ENCODE assay signal across 23 cellular contexts in the genomic region with DNA sequence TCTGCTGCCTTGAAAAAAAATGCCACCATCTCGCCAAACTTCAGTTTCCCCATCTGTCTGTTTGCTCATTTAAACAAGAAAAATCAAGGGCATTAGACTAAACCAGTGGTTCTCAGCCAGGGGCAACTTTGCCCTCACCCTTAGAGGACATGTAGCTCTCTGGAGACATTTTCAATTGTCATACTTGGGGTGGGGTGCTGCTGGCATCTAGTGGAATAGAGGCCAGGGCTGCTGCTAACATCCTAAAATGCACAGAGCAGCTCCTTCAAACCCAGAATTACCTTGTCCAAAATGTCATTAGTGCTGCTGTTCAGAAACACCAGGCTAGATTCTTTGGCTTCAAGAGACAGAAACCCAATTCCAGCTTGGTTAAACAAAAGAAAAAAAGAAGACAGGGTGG.
"Had no signal": no experiment of that assay in that cellular context is flagged by ENCODE, and none has a peak within 500 bp of the region (broad histone marks: within the 10 kb centered on the region; RNA-seq: fewer than 3 reads in every experiment).

No MANE protein-coding gene starts in this region.

- DNase-seq: activated B cell treated with CpG ODN at 0.5 μM for 24 hours; activated CD4-positive, alpha-beta T cell treated with anti-CD3 and anti-CD28 coated beads for 4 hours; activated CD4-positive, alpha-beta T cell treated with anti-CD3 and anti-CD28 coated beads, Interleukin-2, amount 50 U/mL, for 48 hours; activated CD8-positive, alpha-beta memory T cell treated with anti-CD3 and anti-CD28 coated beads, Interleukin-2, amount 50 U/mL, for 48 hours; activated naive CD4-positive, alpha-beta T cell treated with Interleukin-2 at 50 U/mL for 16 hours; activated naive CD8-positive, alpha-beta T cell treated with anti-CD3 and anti-CD28 coated beads for 36 hours; activated T-cell treated with anti-CD3 and anti-CD28 coated beads, Interleukin-2, amount 50 U/mL, for 4 hours; amniotic stem cell; endodermal cell; foreskin fibroblast; kidney; midbrain; ovary; stimulated activated CD4-positive, alpha-beta T cell treated with anti-CD3 and anti-CD28 coated beads, Interleukin-1b, Interleukin-23, amount 100 ng/mL, for 48 hours; T-helper 9 cell; transverse colon had no signal

- FAIRE-seq: kidney had no signal

- H3K27ac ChIP-seq: breast epithelium, coronary artery, epithelial cell of prostate, ovary, prostate gland, suprapubic skin, transverse colon, vagina had no signal

- H3K4me3 ChIP-seq: breast epithelium, coronary artery, ovary, prostate gland, suprapubic skin, transverse colon, vagina had no signal

- H3K9me3 ChIP-seq: prostate gland had no signal

- ATAC-seq: activated T-cell treated with anti-CD3 and anti-CD28 coated beads, Interleukin-2, amount 50 U/mL, for 4 hours; natural killer cell treated with Interleukin-12 subunit alpha and Interleukin-12 subunit beta and Interleukin-15 and Interleukin-18, amount 100 ng/mL, for 72 hours had no signal

- H3K27me3 ChIP-seq: breast epithelium, ovary, suprapubic skin, vagina had no signal

- H3K4me1 ChIP-seq: breast epithelium, prostate gland, suprapubic skin, transverse colon, vagina had no signal

- H3K36me3 ChIP-seq: breast epithelium, ovary, prostate gland, suprapubic skin, transverse colon, vagina had no signal
